In the genomic region with DNA sequence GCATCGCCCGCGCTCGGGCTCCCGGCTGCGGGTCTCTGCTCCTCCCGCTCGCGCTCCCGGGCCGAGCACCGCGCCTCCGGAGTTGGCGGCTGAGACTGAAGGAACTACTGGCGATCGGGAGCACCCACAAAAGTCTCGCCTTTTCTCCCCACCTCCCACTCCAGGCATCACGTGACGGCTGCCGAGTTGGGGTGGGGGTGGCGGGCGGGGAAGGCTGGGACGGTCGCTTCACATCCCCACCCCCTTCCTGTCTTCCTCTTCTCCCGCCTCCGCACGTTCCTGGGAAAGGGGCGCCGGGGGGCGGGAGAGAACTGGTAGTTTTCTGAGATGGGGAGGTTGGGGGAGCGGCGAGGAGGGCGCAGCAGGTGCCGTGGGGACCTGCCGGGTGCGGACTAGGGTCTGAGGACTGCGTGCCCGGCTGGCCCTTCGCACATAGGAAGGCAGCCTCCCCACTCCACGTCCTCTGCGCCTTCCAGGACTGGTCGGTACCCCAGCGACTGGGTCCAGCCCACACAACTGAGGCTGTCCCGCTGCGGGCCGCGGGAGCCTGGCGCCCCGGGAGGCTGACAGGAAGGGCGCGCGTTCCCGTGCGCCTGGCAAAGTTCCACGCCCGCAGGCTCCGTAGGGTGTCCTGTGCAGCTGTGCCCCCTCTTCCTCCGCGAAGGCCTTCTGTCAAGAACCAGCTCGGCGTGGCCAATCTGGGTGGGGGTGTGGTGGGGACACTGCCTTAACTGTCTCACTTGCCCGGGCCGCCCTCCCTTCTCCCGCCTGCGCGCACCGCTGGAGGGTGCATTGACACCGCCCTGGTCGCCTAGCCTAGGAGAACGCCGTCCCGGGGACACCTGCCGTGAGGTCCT, we compare ENCODE assay signal across 1 cellular context.
A peak's percentile ranks its signal among the peaks of the same experiment; 100 is the strongest.
TF ChIP-seq lines count a peak whose summit lies in the region.

A gene with protein sequence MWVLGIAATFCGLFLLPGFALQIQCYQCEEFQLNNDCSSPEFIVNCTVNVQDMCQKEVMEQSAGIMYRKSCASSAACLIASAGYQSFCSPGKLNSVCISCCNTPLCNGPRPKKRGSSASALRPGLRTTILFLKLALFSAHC (minus strand): TSS at position 102 of the 857 bp plus-strand sequence. CDS start 273 bp downstream, outside the sequence.

TF ChIP-seq in H1, 55 proteins besides CTCF, POLR2A, EP300 and RAD21:
- TF ChIP-seq SUZ12 (IDR thresholded peaks at IDR 0.05; ENCODE audit: low read length) (0 out of 2 replicates have a peak, but pooled peaks have one; percentile 23), TAF7 (optimal IDR thresholded peaks at IDR 0.05; ENCODE audit: borderline replicate concordance, low read depth, low read length) (no peak), CREB1 (IDR thresholded peaks at IDR 0.05) (no peak), NANOG (IDR thresholded peaks at IDR 0.05; ENCODE audit: insufficient read depth, low read depth, low read length, poor library complexity, severe bottlenecking) (no peak), KDM5A (IDR thresholded peaks at IDR 0.05; ENCODE audit: low read length) (no peak), BRCA1 (IDR thresholded peaks at IDR 0.05; ENCODE audit: low read depth, low read length) (no peak), RNF2 (IDR thresholded peaks at IDR 0.05; ENCODE audit: borderline replicate concordance, low read depth, low read length, missing control alignments, poor library complexity, severe bottlenecking) (peak; percentile 19), ASH2L (IDR thresholded peaks at IDR 0.05; ENCODE audit: low read length) (no peak), FOSL1 (IDR thresholded peaks at IDR 0.05; ENCODE audit: insufficient read depth, low read depth, low read length) (no peak), CHD2 (IDR thresholded peaks at IDR 0.05; ENCODE audit: low read length) (no peak), KDM4A (IDR thresholded peaks at IDR 0.05; ENCODE audit: low read depth, low read length, severe bottlenecking) (peak; percentile 13), JUN (IDR thresholded peaks at IDR 0.05; ENCODE audit: low read depth, low read length) (no peak), NRF1 (IDR thresholded peaks at IDR 0.05; ENCODE audit: low read depth, low read length) (no peak), SIRT6 (IDR thresholded peaks at IDR 0.05; ENCODE audit: low read length) (no peak), TBP (IDR thresholded peaks at IDR 0.05; ENCODE audit: low read depth, low read length) (0 out of 2 replicates have a peak, but pooled peaks have one; percentile 25), SP4 (IDR thresholded peaks at IDR 0.05; ENCODE audit: low read length) (no peak), SRF (IDR thresholded peaks at IDR 0.05; ENCODE audit: low read depth, low read length) (no peak), BACH1 (IDR thresholded peaks at IDR 0.05; ENCODE audit: low read length) (no peak), GABPA (IDR thresholded peaks at IDR 0.05; ENCODE audit: borderline replicate concordance, insufficient read depth, low read length) (no peak), RBBP5 (IDR thresholded peaks at IDR 0.05; ENCODE audit: borderline replicate concordance, low read depth, low read length) (no peak; the same call in 1 of the 2 replicates), PHF8 (conservative IDR thresholded peaks at IDR 0.05; ENCODE audit: low read depth, low read length) (no peak), HDAC2 (IDR thresholded peaks at IDR 0.05; ENCODE audit: borderline replicate concordance in 1 of 2, low read depth in 2 of 2, low read length in 2 of 2) (no peak; a peak in 1 of 4 replicates), CBX8 (IDR thresholded peaks at IDR 0.05; ENCODE audit: borderline replicate concordance, low read depth, low read length) (no peak), CEBPB (IDR thresholded peaks at IDR 0.05; ENCODE audit: low read depth, low read length) (no peak), EZH2 (IDR thresholded peaks at IDR 0.05; ENCODE audit: low read depth, low read length, severe bottlenecking) (peak; percentile 48), SAP30 (IDR thresholded peaks at IDR 0.05; ENCODE audit: insufficient read depth, insufficient replicate concordance, low read length) (no peak), HDAC6 (IDR thresholded peaks at IDR 0.05; ENCODE audit: low read depth, low read length) (no peak), POLR2AphosphoS5 (IDR thresholded peaks at IDR 0.05; ENCODE audit: low read depth, low read length) (no peak), EGR1 (IDR thresholded peaks at IDR 0.05; ENCODE audit: borderline replicate concordance, low read depth, low read length) (no peak), RXRA (IDR thresholded peaks at IDR 0.05; ENCODE audit: insufficient read depth, low read depth, low read length) (no peak), SIN3A (conservative IDR thresholded peaks at IDR 0.05 in 1 of 2, IDR thresholded peaks at IDR 0.05 in 1 of 2; ENCODE audit: low read depth in 1 of 2, low read length in 2 of 2) (no peak), TCF12 (IDR thresholded peaks at IDR 0.05; ENCODE audit: low read depth, low read length) (no peak), MAFK (IDR thresholded peaks at IDR 0.05; ENCODE audit: low read depth, low read length) (no peak), GTF2F1 (IDR thresholded peaks at IDR 0.05; ENCODE audit: borderline replicate concordance, low read depth, low read length) (no peak), POU5F1 (IDR thresholded peaks at IDR 0.05; ENCODE audit: low read depth, low read length) (no peak), CBX5 (IDR thresholded peaks at IDR 0.05; ENCODE audit: low read depth, low read length) (no peak), YY1 (IDR thresholded peaks at IDR 0.05; ENCODE audit: low read depth, low read length) (no peak), TAF1 (IDR thresholded peaks at IDR 0.05; ENCODE audit: low read depth, low read length) (no peak), ZNF274 (IDR thresholded peaks at IDR 0.05; ENCODE audit: borderline replicate concordance, extremely low read depth, low read length) (no peak), CTBP2 (IDR thresholded peaks at IDR 0.05; ENCODE audit: borderline replicate concordance, insufficient read depth, insufficient read length, low read length) (no peak), TEAD4 (IDR thresholded peaks at IDR 0.05; ENCODE audit: low read depth, low read length) (no peak), SP2 (IDR thresholded peaks at IDR 0.05; ENCODE audit: low read length) (no peak), BCL11A (IDR thresholded peaks at IDR 0.05; ENCODE audit: low read depth in 2 of 2, low read length in 2 of 2) (no peak)
- TF ChIP-seq, protein P1, sequence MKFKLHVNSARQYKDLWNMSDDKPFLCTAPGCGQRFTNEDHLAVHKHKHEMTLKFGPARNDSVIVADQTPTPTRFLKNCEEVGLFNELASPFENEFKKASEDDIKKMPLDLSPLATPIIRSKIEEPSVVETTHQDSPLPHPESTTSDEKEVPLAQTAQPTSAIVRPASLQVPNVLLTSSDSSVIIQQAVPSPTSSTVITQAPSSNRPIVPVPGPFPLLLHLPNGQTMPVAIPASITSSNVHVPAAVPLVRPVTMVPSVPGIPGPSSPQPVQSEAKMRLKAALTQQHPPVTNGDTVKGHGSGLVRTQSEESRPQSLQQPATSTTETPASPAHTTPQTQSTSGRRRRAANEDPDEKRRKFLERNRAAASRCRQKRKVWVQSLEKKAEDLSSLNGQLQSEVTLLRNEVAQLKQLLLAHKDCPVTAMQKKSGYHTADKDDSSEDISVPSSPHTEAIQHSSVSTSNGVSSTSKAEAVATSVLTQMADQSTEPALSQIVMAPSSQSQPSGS (IDR thresholded peaks at IDR 0.05; ENCODE audit: low read length), result no peak
- TF ChIP-seq, protein P2, sequence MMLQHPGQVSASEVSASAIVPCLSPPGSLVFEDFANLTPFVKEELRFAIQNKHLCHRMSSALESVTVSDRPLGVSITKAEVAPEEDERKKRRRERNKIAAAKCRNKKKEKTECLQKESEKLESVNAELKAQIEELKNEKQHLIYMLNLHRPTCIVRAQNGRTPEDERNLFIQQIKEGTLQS (IDR thresholded peaks at IDR 0.05; ENCODE audit: insufficient read depth, low read depth, low read length), result peak; percentile 70; the same call in 1 of the 2 replicates
- TF ChIP-seq, protein P3, sequence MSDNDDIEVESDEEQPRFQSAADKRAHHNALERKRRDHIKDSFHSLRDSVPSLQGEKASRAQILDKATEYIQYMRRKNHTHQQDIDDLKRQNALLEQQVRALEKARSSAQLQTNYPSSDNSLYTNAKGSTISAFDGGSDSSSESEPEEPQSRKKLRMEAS (IDR thresholded peaks at IDR 0.05), result no peak; the same call in 1 of the 2 replicates
- TF ChIP-seq, protein P4, sequence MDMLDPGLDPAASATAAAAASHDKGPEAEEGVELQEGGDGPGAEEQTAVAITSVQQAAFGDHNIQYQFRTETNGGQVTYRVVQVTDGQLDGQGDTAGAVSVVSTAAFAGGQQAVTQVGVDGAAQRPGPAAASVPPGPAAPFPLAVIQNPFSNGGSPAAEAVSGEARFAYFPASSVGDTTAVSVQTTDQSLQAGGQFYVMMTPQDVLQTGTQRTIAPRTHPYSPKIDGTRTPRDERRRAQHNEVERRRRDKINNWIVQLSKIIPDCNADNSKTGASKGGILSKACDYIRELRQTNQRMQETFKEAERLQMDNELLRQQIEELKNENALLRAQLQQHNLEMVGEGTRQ (IDR thresholded peaks at IDR 0.05; ENCODE audit: low read length), result peak; percentile 67
- TF ChIP-seq, protein P5, sequence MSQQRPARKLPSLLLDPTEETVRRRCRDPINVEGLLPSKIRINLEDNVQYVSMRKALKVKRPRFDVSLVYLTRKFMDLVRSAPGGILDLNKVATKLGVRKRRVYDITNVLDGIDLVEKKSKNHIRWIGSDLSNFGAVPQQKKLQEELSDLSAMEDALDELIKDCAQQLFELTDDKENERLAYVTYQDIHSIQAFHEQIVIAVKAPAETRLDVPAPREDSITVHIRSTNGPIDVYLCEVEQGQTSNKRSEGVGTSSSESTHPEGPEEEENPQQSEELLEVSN (IDR thresholded peaks at IDR 0.05), result peak; percentile 28; the same call in 1 of the 2 replicates
